32 cellular contexts compared by ENCODE assay signal in the genomic region with DNA sequence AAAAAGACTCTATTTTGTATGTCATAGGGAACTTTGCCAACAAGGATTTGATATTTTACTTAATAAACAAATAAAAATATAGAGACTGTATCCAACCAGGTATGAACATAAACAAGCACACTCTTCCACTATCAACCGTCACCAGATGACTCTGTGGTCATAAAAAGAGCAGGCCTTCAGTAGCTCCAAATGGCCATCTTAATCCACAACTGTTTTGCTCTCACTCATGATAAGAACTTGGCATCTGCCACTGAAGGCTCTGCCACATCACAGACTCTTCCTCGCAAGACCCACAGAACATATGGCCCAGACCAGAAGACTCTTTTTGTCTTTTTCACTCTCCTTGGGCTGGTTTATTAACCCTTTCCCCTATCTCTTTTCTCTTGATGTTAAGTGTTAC.
"Had no signal": no experiment of that assay in that cellular context is flagged by ENCODE, and none has a peak within 500 bp of the region (broad histone marks: within the 10 kb centered on the region; RNA-seq: fewer than 3 reads in every experiment).

No MANE protein-coding gene starts in this region.

- H3K9me3 ChIP-seq: esophagus muscularis mucosa, gastrocnemius medialis had no signal

- H3K4me1 Mint-ChIP-seq: activated B cell treated with CpG ODN at 0.5 μM for 24 hours; activated naive CD4-positive, alpha-beta T cell treated with anti-CD3 and anti-CD28 coated beads, Interleukin-2, amount 10 ng/mL, durations not matched to agents 7 days and 5 days; activated naive CD8-positive, alpha-beta T cell treated with anti-CD3 and anti-CD28 coated beads, Interleukin-2, amount 10 ng/mL, durations not matched to agents 7 days and 5 days; central memory CD8-positive, alpha-beta T cell; T-cell had no signal

- ATAC-seq: activated CD4-positive, CD25-positive, alpha-beta regulatory T cell treated with anti-CD3 and anti-CD28 coated beads, Interleukin-2, amount 50 U/mL, for 24 hours; activated CD8-positive, alpha-beta T cell treated with anti-CD3 and anti-CD28 coated beads for 36 hours; activated naive CD4-positive, alpha-beta T cell treated with anti-CD3 and anti-CD28 coated beads, Interleukin-2, amount 50 U/mL, for 72 hours; effector memory CD8-positive, alpha-beta T cell; foreskin keratinocyte; gastrocnemius medialis; heart left ventricle; T-cell had no signal

- H3K4me3 ChIP-seq: coronary artery, dorsolateral prefrontal cortex, esophagus muscularis mucosa, gastrocnemius medialis, heart left ventricle had no signal

- H3K27me3 Mint-ChIP-seq: activated B cell treated with CpG ODN at 0.5 μM for 24 hours; activated CD8-positive, alpha-beta T cell treated with anti-CD3 and anti-CD28 coated beads for 36 hours; activated naive CD4-positive, alpha-beta T cell treated with anti-CD3 and anti-CD28 coated beads, Interleukin-2, amount 10 ng/mL, durations not matched to agents 7 days and 5 days; activated naive CD8-positive, alpha-beta T cell treated with anti-CD3 and anti-CD28 coated beads, Interleukin-2, amount 10 ng/mL, durations not matched to agents 7 days and 5 days; central memory CD8-positive, alpha-beta T cell; dendritic cell treated with granulocyte-macrophage colony-stimulating factor and Interleukin-4, amounts not matched to agents 40 ng/mL and 50 ng/mL, for 4 days; effector memory CD8-positive, alpha-beta T cell; T-cell had no signal

- H3K36me3 ChIP-seq: brain microvascular endothelial cell, esophagus muscularis mucosa, gastrocnemius medialis, heart left ventricle, WERI-Rb-1 had no signal

- DNase-seq: activated B cell treated with CpG ODN at 0.5 μM for 24 hours; activated CD4-positive, alpha-beta T cell treated with anti-CD3 and anti-CD28 coated beads for 48 hours; activated CD4-positive, alpha-beta T cell treated with anti-CD3 and anti-CD28 coated beads, Interleukin-2, amount 50 U/mL, for 1 hour; activated CD4-positive, alpha-beta T cell treated with anti-CD3 and anti-CD28 coated beads, Interleukin-2, amount 50 U/mL, for 48 hours; activated CD8-positive, alpha-beta memory T cell treated with anti-CD3 and anti-CD28 coated beads for 24 hours; activated CD8-positive, alpha-beta T cell treated with anti-CD3 and anti-CD28 coated beads for 36 hours; activated gamma-delta T cell; activated naive CD4-positive, alpha-beta T cell; activated naive CD4-positive, alpha-beta T cell treated with anti-CD3 and anti-CD28 coated beads, Interleukin-2, amount 10 ng/mL, durations not matched to agents 7 days and 5 days; activated naive CD8-positive, alpha-beta T cell treated with anti-CD3 and anti-CD28 coated beads, Interleukin-2, amount 10 ng/mL, durations not matched to agents 7 days and 5 days; activated T-cell treated with anti-CD3 and anti-CD28 coated beads, Interleukin-2, amount 50 U/mL, for 48 hours; amniotic stem cell; anterior cingulate cortex; brain microvascular endothelial cell; dorsolateral prefrontal cortex; effector memory CD8-positive, alpha-beta T cell; erythroblast; foreskin keratinocyte; gastrocnemius medialis; glutamatergic neuron; heart left ventricle; T-cell; T1000; WERI-Rb-1 had no signal

- H3K27ac Mint-ChIP-seq: activated B cell treated with CpG ODN at 0.5 μM for 24 hours; activated CD8-positive, alpha-beta T cell treated with anti-CD3 and anti-CD28 coated beads for 36 hours; activated naive CD4-positive, alpha-beta T cell treated with anti-CD3 and anti-CD28 coated beads, Interleukin-2, amount 10 ng/mL, durations not matched to agents 7 days and 5 days; activated naive CD4-positive, alpha-beta T cell treated with anti-CD3 and anti-CD28 coated beads, Interleukin-2, amount 50 U/mL, for 72 hours; activated naive CD8-positive, alpha-beta T cell treated with anti-CD3 and anti-CD28 coated beads, Interleukin-2, amount 10 ng/mL, durations not matched to agents 7 days and 5 days; dendritic cell treated with granulocyte-macrophage colony-stimulating factor and Interleukin-4, amounts not matched to agents 40 ng/mL and 50 ng/mL, for 4 days; effector memory CD8-positive, alpha-beta T cell; T-cell; T-helper 1 cell treated with Interleukin-12 subunit alpha and Interleukin-12 subunit beta and Interleukin-4 antibody, amounts not matched to agents 30 μg/mL and 1 μg/mL, for 36 hours; T-helper 2 cell treated with Interferon-gamma antibody and Interleukin-4, amounts not matched to agents 5 μg/mL and 100 μg/mL, for 36 hours had no signal

- H3K4me3 Mint-ChIP-seq: activated B cell treated with CpG ODN at 0.5 μM for 24 hours; activated CD8-positive, alpha-beta T cell treated with anti-CD3 and anti-CD28 coated beads for 36 hours; activated naive CD4-positive, alpha-beta T cell treated with anti-CD3 and anti-CD28 coated beads, Interleukin-2, amount 10 ng/mL, durations not matched to agents 7 days and 5 days; activated naive CD8-positive, alpha-beta T cell treated with anti-CD3 and anti-CD28 coated beads, Interleukin-2, amount 10 ng/mL, durations not matched to agents 7 days and 5 days; central memory CD8-positive, alpha-beta T cell; dendritic cell treated with granulocyte-macrophage colony-stimulating factor and Interleukin-4, amounts not matched to agents 40 ng/mL and 50 ng/mL, for 4 days; effector memory CD8-positive, alpha-beta T cell; T-cell; T-helper 1 cell treated with Interleukin-12 subunit alpha and Interleukin-12 subunit beta and Interleukin-4 antibody, amounts not matched to agents 30 μg/mL and 1 μg/mL, for 36 hours; T-helper 2 cell treated with Interferon-gamma antibody and Interleukin-4, amounts not matched to agents 5 μg/mL and 100 μg/mL, for 36 hours had no signal

- H3K36me3 Mint-ChIP-seq: activated naive CD4-positive, alpha-beta T cell treated with anti-CD3 and anti-CD28 coated beads, Interleukin-2, amount 10 ng/mL, durations not matched to agents 7 days and 5 days; activated naive CD8-positive, alpha-beta T cell treated with anti-CD3 and anti-CD28 coated beads, Interleukin-2, amount 10 ng/mL, durations not matched to agents 7 days and 5 days; T-cell had no signal

- H3K4me1 ChIP-seq: esophagus muscularis mucosa, foreskin keratinocyte, gastrocnemius medialis, heart left ventricle had no signal
